ENCODE assay signal across 22 cellular contexts in genomic region chr2:66532972-66533868, GRCh38.
DNase-seq lines count a peak whose midpoint lies in the region; ATAC-seq and TF ChIP-seq lines count a peak whose summit lies in the region.
"Had no signal": no experiment of that assay in that cellular context is flagged by ENCODE, and none has a peak within 500 bp of the region (broad histone marks: within the 10 kb centered on the region; RNA-seq: fewer than 3 reads in every experiment).

No MANE protein-coding gene starts in this region.

- peak; percentile 55 for ATAC-seq in Right ventricle myocardium inferior
- ATAC-seq: activated T-cell treated with anti-CD3 and anti-CD28 coated beads, Interleukin-2, amount 50 U/mL, for 4 hours; mucosa of descending colon had no signal

- H3K36me3 Mint-ChIP-seq in glutamatergic neuron (ENCODE audit: unreplicated experiment), result no peaks in the 10 kb centered on the region
- no peaks in the 10 kb centered on the region for H3K36me3 Mint-ChIP-seq in activated naive CD8-positive, alpha-beta T cell treated with anti-CD3 and anti-CD28 coated beads for 36 hours

- DNase-seq in Right ventricle myocardium inferior (ENCODE audit: missing footprints) (no peak), cardiac septum (ENCODE audit: low spot score) (no peak), astrocyte of the cerebellum (ENCODE audit: low read depth) (peak; percentile 71), left ventricle myocardium inferior (no peak), uterus (no peak), glutamatergic neuron (no peak), NCI-H69 (lab: John Stamatoyannopoulos, UW) (no peak)
- DNase-seq in activated naive CD8-positive, alpha-beta T cell treated with anti-CD3 and anti-CD28 coated beads for 36 hours, result no peak
- DNase-seq: activated CD4-positive, alpha-beta T cell treated with anti-CD3 and anti-CD28 coated beads for 1 hour; activated naive CD4-positive, alpha-beta T cell treated with anti-CD3 and anti-CD28 coated beads for 36 hours; activated T-cell treated with anti-CD3 and anti-CD28 coated beads, Interleukin-2, amount 50 U/mL, for 4 hours; aorta; endodermal cell; GDM1; HCEC 1CT; heart left ventricle; mucosa of descending colon; NCI-H146; NCI-H2171; retina; stimulated activated CD8-positive, alpha-beta memory T cell treated with anti-CD3 and anti-CD28 coated beads, Interleukin-4, amount 100 ng/mL, for 48 hours had no signal

- no peak overlapping the region for H3K4me3 Mint-ChIP-seq in glutamatergic neuron (ENCODE audit: unreplicated experiment)
- no peak overlapping the region for H3K4me3 Mint-ChIP-seq in activated naive CD8-positive, alpha-beta T cell treated with anti-CD3 and anti-CD28 coated beads for 36 hours
- H3K4me3 Mint-ChIP-seq: activated naive CD4-positive, alpha-beta T cell treated with anti-CD3 and anti-CD28 coated beads for 36 hours; activated T-cell treated with anti-CD3 and anti-CD28 coated beads, Interleukin-2, amount 50 U/mL, for 4 hours; endodermal cell had no signal

- no peak for TF ChIP-seq POLR2A in uterus (IDR thresholded peaks at IDR 0.05)

- no peaks in the 10 kb centered on the region for H3K9me3 Mint-ChIP-seq in glutamatergic neuron (ENCODE audit: unreplicated experiment)
- no peaks in the 10 kb centered on the region for H3K9me3 Mint-ChIP-seq in activated naive CD8-positive, alpha-beta T cell treated with anti-CD3 and anti-CD28 coated beads for 36 hours
- H3K9me3 Mint-ChIP-seq: activated T-cell treated with anti-CD3 and anti-CD28 coated beads, Interleukin-2, amount 50 U/mL, for 4 hours; endodermal cell had no signal

- H3K9me3 ChIP-seq in left ventricle myocardium inferior (replicated peaks), result no peaks in the 10 kb centered on the region
- H3K9me3 ChIP-seq in uterus, result no peaks in the 10 kb centered on the region
- H3K9me3 ChIP-seq: heart left ventricle, mucosa of descending colon had no signal

- H3K4me3 ChIP-seq in astrocyte of the cerebellum (ENCODE audit: low read depth, low read length) (no peak overlapping the region), left ventricle myocardium inferior (no peak overlapping the region), uterus (no peak overlapping the region)
- H3K4me3 ChIP-seq: heart left ventricle, mucosa of descending colon had no signal

- H3K27ac ChIP-seq in left ventricle myocardium inferior (replicated peaks) (peak overlapping the region; percentile 31), uterus (peak overlapping the region; percentile 5 to 25)
- H3K27ac ChIP-seq: C4-2B had no signal

- in situ Hi-C loops in astrocyte of the cerebellum (cut with HindIII; ENCODE audit: low sequenced_read_pairs), result no loop called here

- H3K27ac Mint-ChIP-seq in glutamatergic neuron (ENCODE audit: unreplicated experiment), result no peak overlapping the region
- H3K27ac Mint-ChIP-seq in activated naive CD8-positive, alpha-beta T cell treated with anti-CD3 and anti-CD28 coated beads for 36 hours, result no peak overlapping the region
- H3K27ac Mint-ChIP-seq: activated naive CD4-positive, alpha-beta T cell treated with anti-CD3 and anti-CD28 coated beads for 36 hours; endodermal cell had no signal

- no peak for TF ChIP-seq CTCF in astrocyte of the cerebellum (IDR thresholded peaks at IDR 0.05; ENCODE audit: low read depth, low read length, missing control alignments)
- TF ChIP-seq CTCF in left ventricle myocardium inferior (IDR thresholded peaks at IDR 0.05; ENCODE audit: borderline replicate concordance), result no peak
- no peak for TF ChIP-seq CTCF in uterus (IDR thresholded peaks at IDR 0.05)
- no peak for TF ChIP-seq CTCF in glutamatergic neuron (IDR thresholded peaks at IDR 0.05; ENCODE audit: partially characterized antibody, unreplicated experiment)

- intact Hi-C loops in Right ventricle myocardium inferior (cut with DNase I), result no loop called here
- intact Hi-C loops in cardiac septum (cut with DNase I), result no loop called here
- intact Hi-C loops in left ventricle myocardium inferior (cut with micrococcal nuclease), result no loop called here
- intact Hi-C loops in uterus (cut with DNase I; ENCODE audit: low total_unique reads), result no loop called here

- peaks cover 6% of the 10 kb centered on the region for H3K27me3 Mint-ChIP-seq in glutamatergic neuron (ENCODE audit: unreplicated experiment)
- H3K27me3 Mint-ChIP-seq in activated naive CD8-positive, alpha-beta T cell treated with anti-CD3 and anti-CD28 coated beads for 36 hours, result no peaks in the 10 kb centered on the region

- H3K36me3 ChIP-seq in left ventricle myocardium inferior (no peaks in the 10 kb centered on the region), uterus (no peaks in the 10 kb centered on the region)

- H3K4me1 Mint-ChIP-seq in glutamatergic neuron (ENCODE audit: low read depth, unreplicated experiment), result peaks cover 23% of the 10 kb centered on the region
- no peaks in the 10 kb centered on the region for H3K4me1 Mint-ChIP-seq in activated naive CD8-positive, alpha-beta T cell treated with anti-CD3 and anti-CD28 coated beads for 36 hours

- H3K4me1 ChIP-seq in left ventricle myocardium inferior (peaks cover 75% of the 10 kb centered on the region), uterus (peaks cover 3 to 8% of the 10 kb centered on the region in 2 donors)

- H3K27me3 ChIP-seq in left ventricle myocardium inferior (ENCODE audit: low read depth) (no peaks in the 10 kb centered on the region), uterus (no peaks in the 10 kb centered on the region)
- H3K27me3 ChIP-seq: heart left ventricle had no signal
